Comparison of ENCODE assay signal across 1 cellular context in genomic region chr16:29674188-29674587, GRCh38.
TF ChIP-seq lines count a peak whose summit lies in the region.

No MANE protein-coding gene starts in this region.

TF ChIP-seq in GM23338, 12 proteins besides CTCF, POLR2A, EP300 and RAD21 (continued from another document):
- TF ChIP-seq REST (IDR thresholded peaks at IDR 0.05; ENCODE audit: unreplicated experiment): no peak
- TF ChIP-seq POLR2AphosphoS5 (IDR thresholded peaks at IDR 0.05; ENCODE audit: low read depth): no peak
